Comparison of ENCODE assay signal across 8 cellular contexts in the genomic region with DNA sequence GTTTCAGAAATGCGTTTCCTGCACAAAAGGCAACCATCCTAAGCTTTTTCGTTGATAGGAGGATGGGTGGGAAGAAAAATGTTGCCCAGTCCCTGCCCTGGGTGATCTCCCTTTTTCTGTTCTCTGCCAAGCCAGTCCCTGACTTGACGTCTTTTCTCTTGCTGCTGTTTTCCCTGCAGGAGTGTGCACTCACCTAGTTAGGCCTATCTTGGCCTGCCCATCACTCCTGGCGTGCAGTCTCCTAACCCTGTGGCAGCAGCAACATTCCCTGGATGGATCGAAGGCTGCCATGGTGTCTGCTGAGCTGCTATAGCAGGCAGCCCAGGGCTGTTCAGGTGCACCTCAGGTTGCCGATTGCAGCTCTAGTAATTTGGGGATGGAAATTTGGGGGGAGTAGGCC. TPM values are rescaled to one million over a fixed set of nuclear protein-coding genes. Genes with fewer than 3 reads are reported as not detected.
A peak's percentile ranks its signal among the peaks of the same experiment; 100 is the strongest.
DNase-seq lines count a peak whose midpoint lies in the region; ATAC-seq, FAIRE-seq and TF ChIP-seq lines count a peak whose summit lies in the region.

No MANE protein-coding gene starts in this region.

- TF ChIP-seq CTCF in A549 (IDR thresholded peaks at IDR 0.05) (no peak), MCF 10A (IDR thresholded peaks at IDR 0.05; ENCODE audit: unreplicated experiment) (no peak)

- H3K27me3 ChIP-seq in HUES6 (ENCODE audit: control insufficient read depth, insufficient read depth, low read length): no peaks in the 10 kb centered on the region
- no peaks in the 10 kb centered on the region for H3K27me3 ChIP-seq in mononuclear cell (ENCODE audit: insufficient read depth, low read length)

- POLR2A ChIA-PET in A549 (lab: Yijun Ruan, JAX) (interaction anchor here (1.0 kb wide), 1 partner anchor 25 kb away, joined by 5 read pairs; a partner anchor contains a TSS), MCF 10A (lab: Yijun Ruan, JAX) (interaction anchor here (0.6 to 4.8 kb wide), 7 partner anchors 9 to 130 kb away, joined by 3 to 46 read pairs (median 4); a partner anchor contains a TSS)

- peaks cover 29% of the 10 kb centered on the region for H3K36me3 Mint-ChIP-seq in MCF 10A (ENCODE audit: insufficient read depth, unreplicated experiment)

- 58% methylated on average over 6 of the region's 6 CpGs for WGBS in A549 (ENCODE audit: missing lambda C conversion rate)

- DNase-seq in A549 (ENCODE audit: low read depth in 1 of 2, low spot score in 1 of 2): no peak
- no peak for DNase-seq in MCF 10A (ENCODE audit: unreplicated experiment)
- DNase-seq in ecto neural progenitor cell (ENCODE audit: low spot score): no peak

- H3K4me1 ChIP-seq in A549: peaks cover 10% of the 10 kb centered on the region; the same call in 2 of the 3 replicates
- H3K4me1 ChIP-seq in HUES6 (ENCODE audit: control insufficient read depth, insufficient read depth, low read length): peaks cover 12% of the 10 kb centered on the region
- H3K4me1 ChIP-seq in mononuclear cell (ENCODE audit: insufficient read depth, low read length): peaks cover 27% of the 10 kb centered on the region

- H3K27ac ChIP-seq in A549: peak overlapping the region; percentile 85 to 96
- 0 out of 2 replicates have a peak overlapping the region, but pooled peaks have one; percentile 85 for H3K27ac ChIP-seq in HUES6 (ENCODE audit: low read depth, low read length)

- H3K9me3 ChIP-seq in A549 (no peaks in the 10 kb centered on the region), HUES6 (ENCODE audit: control insufficient read depth, insufficient read depth, low read depth, low read length) (no peaks in the 10 kb centered on the region), mononuclear cell (ENCODE audit: low read depth, low read length) (no peaks in the 10 kb centered on the region)

- no peaks in the 10 kb centered on the region for H3K9me3 Mint-ChIP-seq in MCF 10A (ENCODE audit: unreplicated experiment)

- H3K36me3 ChIP-seq in HUES6 (ENCODE audit: control insufficient read depth, insufficient read depth, low read length): peaks cover 28% of the 10 kb centered on the region

- no peak for TF ChIP-seq POLR2A in A549 (IDR thresholded peaks at IDR 0.05; ENCODE audit: low read length)

- TF ChIP-seq EP300 in A549 (IDR thresholded peaks at IDR 0.05): no peak

- peak overlapping the region; percentile 80 for H3K4me2 ChIP-seq in A549

- BruUV-seq in MCF 10A (replicated peaks; lab: Mats Ljungman, UMichigan): no TSS peak

- CTCF ChIA-PET in A549 (lab: Yijun Ruan, JAX) (interaction anchor here (0.7 to 6.6 kb wide), 11 partner anchors 8 to 298 kb away, joined by 3 to 62 read pairs (median 4); no protein-coding TSS in a partner anchor), MCF 10A (lab: Yijun Ruan, JAX) (interaction anchor here (1.0 to 2.5 kb wide), 6 partner anchors 9 to 264 kb away, joined by 3 to 15 read pairs (median 4); no protein-coding TSS in a partner anchor)

- no peaks in the 10 kb centered on the region for H3K27me3 Mint-ChIP-seq in MCF 10A (ENCODE audit: insufficient read depth, unreplicated experiment)

- FAIRE-seq in A549 (lab: Jason Lieb, UNC): no peak

- ATAC-seq in A549 (peak in 1 of 2 experiments; percentile 6; a peak in 1 of 6 replicates), HG02571 (IDR thresholded peaks at IDR 0.05; ENCODE audit: unreplicated experiment) (no peak), HG03439 (IDR thresholded peaks at IDR 0.05; ENCODE audit: unreplicated experiment) (no peak), GM19023 (IDR thresholded peaks at IDR 0.05; ENCODE audit: unreplicated experiment) (no peak)

- H3K4me1 Mint-ChIP-seq in MCF 10A (ENCODE audit: insufficient read depth, unreplicated experiment): peaks cover 11% of the 10 kb centered on the region

- H3K27ac Mint-ChIP-seq in MCF 10A (ENCODE audit: low read depth, unreplicated experiment): peak overlapping the region; percentile 55

- intact Hi-C loops in MCF 10A (cut with micrococcal nuclease): no loop called here

- no peak for TF ChIP-seq RAD21 in A549 (conservative IDR thresholded peaks at IDR 0.05 in 1 of 2, IDR thresholded peaks at IDR 0.05 in 1 of 2)

- H3K4me3 Mint-ChIP-seq in MCF 10A (ENCODE audit: unreplicated experiment): peak overlapping the region; percentile 89

- peak overlapping the region; percentile 91 for H3K9ac ChIP-seq in HUES6 (ENCODE audit: low read length)

- H3K4me3 ChIP-seq in A549 (peak overlapping the region; percentile 75), HUES6 (ENCODE audit: low read depth, low read length) (peak overlapping the region; percentile 89), mononuclear cell (ENCODE audit: low read length) (peak overlapping the region; percentile 72)

TF ChIP-seq in A549, 52 proteins besides CTCF, POLR2A, EP300 and RAD21:
- TF ChIP-seq HEYL (CRISPR knock-in tag; IDR thresholded peaks at IDR 0.05): no peak
- TF ChIP-seq MYC (IDR thresholded peaks at IDR 0.05; ENCODE audit: borderline replicate concordance, low read length): no peak

RNA-seq across cellular contexts. Expression of a gene that starts 1.2 kb away (rescaled TPM):
- 37.5 and 41.5 TPM in 2 replicates for polyA plus RNA-seq in A549 (2011; rRNA removed)
- polyA plus RNA-seq in A549 (2012; cell fraction: cytosol; rRNA removed): 17.3 and 21.5 TPM in 2 replicates
- 17.9 and 18.8 TPM in 2 replicates for polyA plus RNA-seq in A549 (2012; cell fraction: nucleus; rRNA removed)
- polyA plus RNA-seq in A549 (2017; fragmentation: RNase III; extraction: RNeasy Plus Mini Kit Qiagen cat#74134 plus additional on column Dnase treatment): 22.1 to 27.0 TPM (median 25.8 TPM) in 3 replicates
- polyA minus RNA-seq in A549 (2011; rRNA and poly(A)+ RNA removed): 24.8 and 28.9 TPM in 2 replicates
- total RNA-seq in MCF 10A (2022): 31.0 and 34.7 TPM in 2 replicates
- 5.6 TPM for total RNA-seq in mononuclear cell

RNA-seq across cellular contexts. Expression of a gene that starts 14.2 kb away (rescaled TPM):
- polyA plus RNA-seq in A549 (2011; rRNA removed): 7.0 and 7.9 TPM in 2 replicates
- polyA plus RNA-seq in A549 (2012; cell fraction: cytosol; rRNA removed): 9.7 and 14.0 TPM in 2 replicates
- 30.0 and 33.1 TPM in 2 replicates for polyA plus RNA-seq in A549 (2012; cell fraction: nucleus; rRNA removed)
- polyA plus RNA-seq in A549 (2017; fragmentation: RNase III; extraction: RNeasy Plus Mini Kit Qiagen cat#74134 plus additional on column Dnase treatment): 8.4 to 9.3 TPM (median 9.1 TPM) in 3 replicates
- polyA minus RNA-seq in A549 (2011; rRNA and poly(A)+ RNA removed): 4.3 and 7.4 TPM in 2 replicates
- 1.9 and 2.1 TPM in 2 replicates for total RNA-seq in MCF 10A (2022)
- 6.6 TPM for total RNA-seq in mononuclear cell

RNA-seq across cellular contexts. Expression of a gene that starts 24.5 kb away (rescaled TPM):
- polyA plus RNA-seq in A549 (2011; rRNA removed) (89.1 and 140 TPM in 2 replicates), A549 (2017; fragmentation: RNase III; extraction: RNeasy Plus Mini Kit Qiagen cat#74134 plus additional on column Dnase treatment) (117 to 126 TPM (median 121 TPM) in 3 replicates)
- polyA plus RNA-seq in A549 (2012; cell fraction: cytosol; rRNA removed): 24.6 and 26.9 TPM in 2 replicates
- polyA plus RNA-seq in A549 (2012; cell fraction: nucleus; rRNA removed): 9.4 and 18.5 TPM in 2 replicates
- 107 and 115 TPM in 2 replicates for polyA minus RNA-seq in A549 (2011; rRNA and poly(A)+ RNA removed)
- total RNA-seq in MCF 10A (2022) (107 and 144 TPM in 2 replicates), mononuclear cell (11.5 TPM)
